ENCODE assay signal across 8 cellular contexts in the genomic region with DNA sequence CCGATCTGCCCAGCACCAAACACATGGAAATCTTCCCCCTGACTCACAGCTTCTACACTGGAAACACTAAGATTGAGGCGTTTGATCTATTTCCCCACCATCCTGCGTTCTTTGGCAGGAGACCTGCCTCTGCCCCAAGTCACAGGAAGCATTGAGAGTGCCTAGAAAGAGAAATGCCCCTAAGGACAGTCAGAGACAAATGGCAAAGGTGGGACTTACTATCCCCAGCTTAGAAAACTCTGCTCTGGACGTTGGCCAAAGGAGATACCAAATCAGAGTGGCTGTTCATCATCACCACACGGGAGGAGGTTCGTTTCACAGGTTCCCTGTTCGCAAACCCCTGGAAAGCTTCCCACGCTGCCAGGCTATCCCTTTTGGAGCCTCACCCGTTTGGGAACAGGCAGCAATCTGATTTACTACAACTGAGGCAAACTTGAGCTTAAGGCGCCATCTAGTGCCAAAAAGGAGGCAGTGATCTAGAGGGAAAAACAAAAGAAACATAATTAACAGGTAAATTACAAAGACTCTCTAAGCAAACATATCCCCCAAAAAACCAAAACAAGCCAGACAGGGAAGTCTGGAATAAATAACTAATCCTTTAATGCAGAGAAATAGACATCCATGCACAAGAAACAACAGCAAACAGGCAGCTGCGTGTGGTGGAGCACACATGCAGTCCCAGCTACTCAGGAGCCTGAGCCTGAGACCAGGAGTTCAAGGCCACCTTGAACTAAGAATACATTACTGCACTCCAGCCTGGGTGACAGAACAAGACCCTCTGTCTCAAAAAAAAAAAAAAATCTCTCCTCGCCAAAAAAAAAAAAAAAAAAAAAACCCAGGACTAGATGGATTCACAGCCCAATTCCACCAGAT. TPM values are rescaled to one million over a fixed set of nuclear protein-coding genes. Genes with fewer than 3 reads are reported as not detected.
A peak's percentile ranks its signal among the peaks of the same experiment; 100 is the strongest.
DNase-seq lines count a peak whose midpoint lies in the region; ATAC-seq and TF ChIP-seq lines count a peak whose summit lies in the region.

No MANE protein-coding gene starts in this region.

- no peaks in the 10 kb centered on the region for H3K36me3 ChIP-seq in ascending aorta

- no peak overlapping the region for H3K27ac Mint-ChIP-seq in glutamatergic neuron (ENCODE audit: unreplicated experiment)

- no peaks in the 10 kb centered on the region for H3K36me3 Mint-ChIP-seq in glutamatergic neuron (ENCODE audit: unreplicated experiment)

- H3K27me3 ChIP-seq in ascending aorta = no peaks in the 10 kb centered on the region

- DNase-seq in DMS53 treated with DMSO at 0.1 percent for 48 hours (lab: John Stamatoyannopoulos, UW; ENCODE audit: unreplicated experiment) (peak; percentile 27), HK-2 (ENCODE audit: unreplicated experiment) (peak; percentile 24), RPMI8226 (peak; percentile 45), glutamatergic neuron (peak; percentile 39), germinal center (ENCODE audit: low spot score) (no peak), ascending aorta (ENCODE audit: low spot score in 2 of 2) (no peak), NCI-H226 (no peak)

- H3K4me1 ChIP-seq in ascending aorta = no peaks in the 10 kb centered on the region

- peaks cover 0 to 3% of the 10 kb centered on the region in 2 donors for H3K9me3 ChIP-seq in ascending aorta

- H3K9me3 Mint-ChIP-seq in glutamatergic neuron (ENCODE audit: unreplicated experiment) = peaks cover 2% of the 10 kb centered on the region

- TF ChIP-seq CTCF in glutamatergic neuron (IDR thresholded peaks at IDR 0.05; ENCODE audit: partially characterized antibody, unreplicated experiment) (peak; percentile 78), ascending aorta (IDR thresholded peaks at IDR 0.05) (no peak)

- H3K27me3 Mint-ChIP-seq in glutamatergic neuron (ENCODE audit: unreplicated experiment) = peaks cover 3% of the 10 kb centered on the region

- H3K4me3 ChIP-seq in ascending aorta = no peak overlapping the region

- H3K4me1 Mint-ChIP-seq in glutamatergic neuron (ENCODE audit: low read depth, unreplicated experiment) = no peaks in the 10 kb centered on the region

- intact Hi-C loops in ascending aorta (cut with DNase I) = no loop called here

- no peak overlapping the region for H3K4me3 Mint-ChIP-seq in glutamatergic neuron (ENCODE audit: unreplicated experiment)

- H3K27ac ChIP-seq in ascending aorta = no peak overlapping the region

- ATAC-seq in GM18498 (IDR thresholded peaks at IDR 0.05; ENCODE audit: unreplicated experiment) = no peak

RNA-seq across cellular contexts. Expression of gene SRSF6, which starts 48.4 kb away (rescaled TPM):
- total RNA-seq in glutamatergic neuron (ENCODE audit: unreplicated experiment) = 161 TPM
- total RNA-seq in ascending aorta = 23.9 TPM

Comparison
In these comparisons a context has a peak if more than half of its experiments do, and no peak if none do; other contexts are left out.
1. DNase-seq: peak in DMS53 treated with DMSO at 0.1 percent for 48 hours (single experiment), HK-2 (single experiment), RPMI8226 (single experiment) and glutamatergic neuron (single experiment); none in germinal center (single experiment), ascending aorta (0 of 2) and NCI-H226 (single experiment).